Comparison of ENCODE assay signal across 1 cellular context in genomic region chr16:22849517-22849916, GRCh38.
A peak's percentile ranks its signal among the peaks of the same experiment; 100 is the strongest.
TF ChIP-seq lines count a peak whose summit lies in the region.

No MANE protein-coding gene starts in this region.

TF ChIP-seq in HepG2, 621 proteins besides CTCF, POLR2A, EP300 and RAD21:
- no peak for TF ChIP-seq ARNT (IDR thresholded peaks at IDR 0.05)
- TF ChIP-seq POLR2G (IDR thresholded peaks at IDR 0.05; ENCODE audit: low read depth, low read length): no peak
- no peak for TF ChIP-seq E2F1 (CRISPR knock-in tag; IDR thresholded peaks at IDR 0.05)
- peak; percentile 71; the same call in 1 of the 2 replicates for TF ChIP-seq ZNF329 (CRISPR knock-in tag; IDR thresholded peaks at IDR 0.05; ENCODE audit: low read depth)
TF ChIP-seq in HepG2: peak in this region for 1.
